16 cellular contexts compared by ENCODE assay signal in genomic region chr2:20574423-20574911, GRCh38.
DNase-seq lines count a peak whose midpoint lies in the region; ATAC-seq and TF ChIP-seq lines count a peak whose summit lies in the region.
"Had no signal": no experiment of that assay in that cellular context is flagged by ENCODE, and none has a peak within 500 bp of the region (broad histone marks: within the 10 kb centered on the region; RNA-seq: fewer than 3 reads in every experiment).

No MANE protein-coding gene starts in this region.

- TF ChIP-seq CTCF in left ventricle myocardium inferior (IDR thresholded peaks at IDR 0.05; ENCODE audit: borderline replicate concordance) = no peak
- no peak for TF ChIP-seq CTCF in psoas muscle (IDR thresholded peaks at IDR 0.05)
- TF ChIP-seq CTCF in vagina (IDR thresholded peaks at IDR 0.05) = no peak
- no peak for TF ChIP-seq CTCF in GM20000 (IDR thresholded peaks at IDR 0.05; ENCODE audit: extremely low read depth, missing control alignments)
- TF ChIP-seq CTCF in mucosa of descending colon (IDR thresholded peaks at IDR 0.05) = no peak

- H3K27ac Mint-ChIP-seq in immature natural killer cell = peak overlapping the region in 5 of 6 donors; percentile 13 to 53 (median 45)
- H3K27ac Mint-ChIP-seq: dendritic cell treated with granulocyte-macrophage colony-stimulating factor and Interleukin-4, amounts not matched to agents 40 ng/mL and 50 ng/mL, for 4 days; GM23338 had no signal

- no peak for DNase-seq in left ventricle myocardium inferior
- no peak for DNase-seq in Right ventricle myocardium superior
- DNase-seq in immature natural killer cell = no peak
- no peak for DNase-seq in psoas muscle
- DNase-seq in vagina (ENCODE audit: extremely low spot score in 2 of 2) = no peak
- no peak for DNase-seq in GM20000 (ENCODE audit: low spot score)
- DNase-seq in mucosa of descending colon = no peak
- no peak for DNase-seq in NOMO-1 (lab: John Stamatoyannopoulos, UW; ENCODE audit: unreplicated experiment in 2 of 2)
- DNase-seq: activated effector memory CD4-positive, alpha-beta T cell treated with Interleukin-2 at 50 U/mL for 16 hours; NCI-H1105 treated with DMSO at 0.1 percent for 48 hours; stimulated activated CD4-positive, alpha-beta T cell treated with anti-CD3 and anti-CD28 coated beads, Interleukin-15, amount 100 ng/mL, for 24 hours; stimulated activated naive CD8-positive, alpha-beta T cell treated with anti-CD3 and anti-CD28 coated beads, Interleukin-15, amount 100 ng/mL, for 72 hours had no signal

- peaks cover 98% of the 10 kb centered on the region for H3K4me1 ChIP-seq in left ventricle myocardium inferior
- H3K4me1 ChIP-seq in psoas muscle = peaks cover 37% of the 10 kb centered on the region
- peaks cover 63% of the 10 kb centered on the region for H3K4me1 ChIP-seq in vagina
- peaks cover 3% of the 10 kb centered on the region for H3K4me1 ChIP-seq in mucosa of descending colon (ENCODE audit: low read depth)

- H3K4me1 Mint-ChIP-seq in immature natural killer cell = peaks cover 20 to 21% of the 10 kb centered on the region in 2 donors

- intact Hi-C loops in left ventricle myocardium inferior (cut with micrococcal nuclease) = no loop called here
- intact Hi-C loops in Right ventricle myocardium superior (cut with DNase I) = no loop called here
- intact Hi-C loops in psoas muscle (cut with DNase I) = no loop called here
- intact Hi-C loops in vagina (cut with DNase I) = no loop called here
- intact Hi-C loops in mucosa of descending colon (cut with DNase I, micrococcal nuclease) = no loop called here

- H3K36me3 Mint-ChIP-seq in immature natural killer cell = peaks cover 0 to 3% (median 0%) of the 10 kb centered on the region in 3 donors

- H3K4me3 Mint-ChIP-seq in immature natural killer cell = no peak overlapping the region
- H3K4me3 Mint-ChIP-seq: dendritic cell treated with granulocyte-macrophage colony-stimulating factor and Interleukin-4, amounts not matched to agents 40 ng/mL and 50 ng/mL, for 4 days; GM23338; stimulated activated naive CD8-positive, alpha-beta T cell treated with anti-CD3 and anti-CD28 coated beads, Interleukin-15, amount 100 ng/mL, for 72 hours had no signal

- no peak for TF ChIP-seq POLR2A in vagina (IDR thresholded peaks at IDR 0.05)

- H3K27me3 Mint-ChIP-seq in immature natural killer cell (ENCODE audit: low read depth in 3 of 3) = peaks cover 0 to 2% (median 0%) of the 10 kb centered on the region in 3 donors
- H3K27me3 Mint-ChIP-seq: dendritic cell treated with granulocyte-macrophage colony-stimulating factor and Interleukin-4, amounts not matched to agents 40 ng/mL and 50 ng/mL, for 4 days; stimulated activated naive CD8-positive, alpha-beta T cell treated with anti-CD3 and anti-CD28 coated beads, Interleukin-15, amount 100 ng/mL, for 72 hours had no signal

- no peak overlapping the region for H3K4me3 ChIP-seq in left ventricle myocardium inferior
- no peak overlapping the region for H3K4me3 ChIP-seq in psoas muscle
- no peak overlapping the region for H3K4me3 ChIP-seq in vagina
- H3K4me3 ChIP-seq in mucosa of descending colon = no peak overlapping the region
- H3K4me3 ChIP-seq: GM12878, GM23338 had no signal

- H3K9me3 ChIP-seq in left ventricle myocardium inferior (replicated peaks) = no peaks in the 10 kb centered on the region
- H3K9me3 ChIP-seq in psoas muscle = no peaks in the 10 kb centered on the region
- no peaks in the 10 kb centered on the region for H3K9me3 ChIP-seq in vagina
- H3K9me3 ChIP-seq in mucosa of descending colon = no peaks in the 10 kb centered on the region

- H3K36me3 ChIP-seq in left ventricle myocardium inferior (no peaks in the 10 kb centered on the region), psoas muscle (ENCODE audit: insufficient read depth in 1 of 2, low read depth in 1 of 2) (no peaks in the 10 kb centered on the region), vagina (no peaks in the 10 kb centered on the region), mucosa of descending colon (ENCODE audit: low read depth) (no peaks in the 10 kb centered on the region)

- peak overlapping the region; percentile 89 for H3K27ac ChIP-seq in left ventricle myocardium inferior (replicated peaks)
- H3K27ac ChIP-seq in psoas muscle = peak overlapping the region; percentile 46
- peak overlapping the region; percentile 78 for H3K27ac ChIP-seq in vagina
- H3K27ac ChIP-seq: KMS-11 had no signal

- H3K9me3 Mint-ChIP-seq in immature natural killer cell = no peaks in the 10 kb centered on the region
- H3K9me3 Mint-ChIP-seq: dendritic cell treated with granulocyte-macrophage colony-stimulating factor and Interleukin-4, amounts not matched to agents 40 ng/mL and 50 ng/mL, for 4 days; GM23338; stimulated activated naive CD8-positive, alpha-beta T cell treated with anti-CD3 and anti-CD28 coated beads, Interleukin-15, amount 100 ng/mL, for 72 hours had no signal

- ATAC-seq in Right ventricle myocardium superior (ENCODE audit: poor library complexity) = no peak
- no peak for ATAC-seq in psoas muscle
- no peak for ATAC-seq in mucosa of descending colon
- ATAC-seq: GM12878; stimulated activated naive CD8-positive, alpha-beta T cell treated with anti-CD3 and anti-CD28 coated beads, Interleukin-15, amount 100 ng/mL, for 72 hours had no signal

- 84 to 90% (median 88%) methylated on average over 5 of the region's 5 CpGs for WGBS in psoas muscle, 3 donors

- H3K27me3 ChIP-seq in left ventricle myocardium inferior (ENCODE audit: low read depth) (no peaks in the 10 kb centered on the region), psoas muscle (ENCODE audit: insufficient read depth in 3 of 3, low read length in 2 of 3) (no peaks in the 10 kb centered on the region), vagina (no peaks in the 10 kb centered on the region)
